20 cellular contexts compared by ENCODE assay signal in genomic region chr19:17358395-17358794, GRCh38. TPM values are rescaled to one million over a fixed set of nuclear protein-coding genes. Genes with fewer than 3 reads are reported as not detected.
DNase-seq lines count a peak whose midpoint lies in the region; ATAC-seq and TF ChIP-seq lines count a peak whose summit lies in the region.
"Had no signal": no experiment of that assay in that cellular context is flagged by ENCODE, and none has a peak within 500 bp of the region (broad histone marks: within the 10 kb centered on the region; RNA-seq: fewer than 3 reads in every experiment).

No MANE protein-coding gene starts in this region.

- peaks cover 0 to 24% (median 5%) of the 10 kb centered on the region in 9 donors for H3K4me1 ChIP-seq in heart right ventricle

- no peak overlapping the region for H3K4me3 ChIP-seq in heart right ventricle
- no peak overlapping the region for H3K4me3 ChIP-seq in choroid plexus epithelial cell (ENCODE audit: low read depth, low read length)
- H3K4me3 ChIP-seq: upper lobe of left lung had no signal

- intact Hi-C loops in heart right ventricle (cut with DNase I), result no loop called here
- intact Hi-C loops in Right ventricle myocardium inferior (cut with DNase I), result no loop called here
- intact Hi-C loops in posterior cingulate gyrus (cut with DNase I), result no loop called here

- peak overlapping the region in 9 of 10 donors; percentile 1 to 77 (median 34) for H3K27ac ChIP-seq in heart right ventricle
- H3K27ac ChIP-seq: VCaP had no signal

- H3K36me3 ChIP-seq in heart right ventricle, result no peaks in the 10 kb centered on the region
- H3K36me3 ChIP-seq: upper lobe of left lung had no signal

- DNase-seq in heart right ventricle (no peak), Right ventricle myocardium inferior (ENCODE audit: missing footprints) (no peak), choroid plexus epithelial cell (ENCODE audit: low read depth) (peak; percentile 69), myocyte (ENCODE audit: low read depth) (peak; percentile 17), NCI-H226 (no peak), cerebellar nuclear complex (lab: John Stamatoyannopoulos, UW) (no peak), posterior cingulate gyrus (no peak)
- no peak for DNase-seq in activated naive CD4-positive, alpha-beta T cell (lab: John Stamatoyannopoulos, UW)
- DNase-seq: activated naive CD4-positive, alpha-beta T cell treated with Interleukin-2 at 50 U/mL for 16 hours; CD8-positive, alpha-beta memory T cell; GDM1; head of caudate nucleus; naive thymus-derived CD4-positive, alpha-beta T cell; NCI-H1105; OCI-M1; stimulated activated CD4-positive, alpha-beta T cell treated with anti-CD3 and anti-CD28 coated beads, Interleukin-4, amount 100 ng/mL, for 1 hour had no signal

- WGBS in heart right ventricle, 2 donors, result 65 to 69% methylated on average over 7 of the region's 7 CpGs

- H3K9me3 ChIP-seq in heart right ventricle, result no peaks in the 10 kb centered on the region
- H3K9me3 ChIP-seq: upper lobe of left lung had no signal

- H3K27me3 ChIP-seq in heart right ventricle, result no peaks in the 10 kb centered on the region
- H3K27me3 ChIP-seq: upper lobe of left lung had no signal

- no peak for TF ChIP-seq CTCF in heart right ventricle (IDR thresholded peaks at IDR 0.05)
- no peak for TF ChIP-seq CTCF in choroid plexus epithelial cell (conservative IDR thresholded peaks at IDR 0.05; ENCODE audit: low read depth, low read length)

- ATAC-seq in heart right ventricle (peak in 7 of 8 donors; percentile 50 to 85 (median 73)), Right ventricle myocardium inferior (no peak)
- ATAC-seq: naive thymus-derived CD4-positive, alpha-beta T cell had no signal

RNA-seq across cellular contexts. Expression of gene PLVAP, which starts 18.7 kb away (rescaled TPM):
- total RNA-seq in heart right ventricle, result 10 to 100 TPM in 9 of 10 donors, 1 to 10 TPM in 1; 7.5 to 56.0 (median 22.1) TPM
- 10 to 100 TPM; 69.1 to 74.9 TPM for polyA plus RNA-seq in heart right ventricle
- total RNA-seq in Right ventricle myocardium inferior, result 29.0 TPM
- total RNA-seq in myocyte, result 0.43 TPM in 1 of 2 replicates, not detected in the other
- polyA plus RNA-seq in myocyte (2012), result not detected
- total RNA-seq: CD8-positive, alpha-beta memory T cell had no signal
- polyA plus RNA-seq: CD8-positive, alpha-beta memory T cell; IgD-negative memory B cell; naive thymus-derived CD4-positive, alpha-beta T cell had no signal

RNA-seq across cellular contexts. Expression of gene GTPBP3, which starts 21.0 kb away (rescaled TPM):
- total RNA-seq in heart right ventricle, result 10 to 100 TPM in 4 of 10 donors, 1 to 10 TPM in 6; 8.0 to 12.4 (median 9.8) TPM
- polyA plus RNA-seq in heart right ventricle, result 10 to 100 TPM in 1 of 2 donors, 1 to 10 TPM in 1; 8.9 to 12.8 TPM
- 11.5 TPM for total RNA-seq in Right ventricle myocardium inferior
- total RNA-seq in myocyte, result 19.3 and 20.2 TPM in 2 replicates
- 12.8 TPM for polyA plus RNA-seq in myocyte (2012)

RNA-seq across cellular contexts. Expression of gene ANO8, which starts 23.7 kb away (rescaled TPM):
- total RNA-seq in heart right ventricle (10 to 100 TPM in 3 of 10 donors, 1 to 10 TPM in 7; 6.2 to 11.7 (median 8.0) TPM), Right ventricle myocardium inferior (9.6 TPM), myocyte (8.3 and 8.7 TPM in 2 replicates)
- 10 to 100 TPM in 1 of 2 donors, 1 to 10 TPM in 1; 3.3 to 14.6 TPM for polyA plus RNA-seq in heart right ventricle
- polyA plus RNA-seq in myocyte (2012), result 8.6 TPM
- polyA plus RNA-seq: IgD-negative memory B cell had no signal

RNA-seq across cellular contexts. Expression of gene CCDC194, which starts 35.6 kb away (rescaled TPM):
- under 1 TPM in 3 of 10 donors, not detected in 7; 0.44 to 0.51 (median 0.50) TPM for total RNA-seq in heart right ventricle
- 1 to 10 TPM in 1 of 2 donors, not detected in 1; 1.0 TPM for polyA plus RNA-seq in heart right ventricle
- not detected for total RNA-seq in Right ventricle myocardium inferior
- total RNA-seq in myocyte, result not detected in 2 replicates
- not detected for polyA plus RNA-seq in myocyte (2012)
- total RNA-seq: A673 had no signal
- polyA plus RNA-seq: CD8-positive, alpha-beta memory T cell; IgD-negative memory B cell; naive thymus-derived CD4-positive, alpha-beta T cell had no signal

RNA-seq across cellular contexts. Expression of gene BST2, which starts 47.0 kb away (rescaled TPM):
- total RNA-seq in heart right ventricle (10 to 100 TPM; 22.7 to 73.5 (median 37.0) TPM), Right ventricle myocardium inferior (54.5 TPM), myocyte (0.57 and 0.62 TPM in 2 replicates)
- 10 to 100 TPM; 32.0 to 75.4 TPM for polyA plus RNA-seq in heart right ventricle
- polyA plus RNA-seq in myocyte (2012), result 0.82 TPM

Comparison
In these comparisons a context has a peak if more than half of its experiments do, and no peak if none do; other contexts are left out.
1. DNase-seq: peak in choroid plexus epithelial cell (single experiment) and myocyte (single experiment); none in heart right ventricle (0 of 2), Right ventricle myocardium inferior (single experiment), NCI-H226 (single experiment), cerebellar nuclear complex (0 of 2), posterior cingulate gyrus (0 of 10) and activated naive CD4-positive, alpha-beta T cell (0 of 4).